Comparison of ENCODE assay signal across 35 cellular contexts in genomic region chr2:2822143-2822542, GRCh38.
"Had no signal": no experiment of that assay in that cellular context is flagged by ENCODE, and none has a peak within 500 bp of the region (broad histone marks: within the 10 kb centered on the region; RNA-seq: fewer than 3 reads in every experiment).

No MANE protein-coding gene starts in this region.

- H3K4me3 ChIP-seq: MG63 had no signal

- H3K27me3 ChIP-seq: MG63 had no signal

- H3K36me3 ChIP-seq: MG63 had no signal

- DNase-seq: Kasumi-1, MG63, MM.1S, MV-4-11, NCI-H1048, NCI-H1092, NCI-H1092 treated with DMSO at 0.1 percent for 48 hours, NCI-H1105, NCI-H1105 treated with DMSO at 0.1 percent for 48 hours, NCI-H1417, NCI-H1417 treated with DMSO at 0.1 percent for 48 hours, NCI-H1436, NCI-H1436 treated with DMSO at 0.1 percent for 48 hours, NCI-H146, NCI-H1694, NCI-H1694 treated with DMSO at 0.1 percent for 48 hours, NCI-H187, NCI-H187 treated with DMSO at 0.1 percent for 48 hours, NCI-H1930, NCI-H2029, NCI-H2029 treated with DMSO at 0.1 percent for 48 hours, NCI-H2081, NCI-H2081 treated with DMSO at 0.1 percent for 48 hours, NCI-H2107, NCI-H2171, NCI-H2171 treated with DMSO at 0.1 percent for 48 hours, NCI-H226, NCI-H345, NCI-H446, NCI-H446 treated with DMSO at 0.1 percent for 48 hours, NCI-H510A, NCI-H510A treated with DMSO at 0.1 percent for 48 hours, NCI-H524, NCI-H524 treated with DMSO at 0.1 percent for 48 hours, NCI-H526 had no signal
